Comparison of ENCODE assay signal across 8 cellular contexts in genomic region chr10:110279062-110279986, GRCh38. TPM values are rescaled to one million over a fixed set of nuclear protein-coding genes. Genes with fewer than 3 reads are reported as not detected.
DNase-seq lines count a peak whose midpoint lies in the region; ATAC-seq and TF ChIP-seq lines count a peak whose summit lies in the region.

No MANE protein-coding gene starts in this region.

- H3K9me3 ChIP-seq in skeletal muscle satellite cell (replicated peaks; ENCODE audit: low read length), result no peaks in the 10 kb centered on the region

- H3K4me3 ChIP-seq in brain microvascular endothelial cell (ENCODE audit: low read depth, low read length) (no peak overlapping the region), skeletal muscle satellite cell (ENCODE audit: low read length) (peak overlapping the region; percentile 25)

- in situ Hi-C loops in brain microvascular endothelial cell (cut with HindIII; ENCODE audit: low pct_ligation_motif_present, low sequenced_read_pairs), result no loop called here

- peaks cover 3% of the 10 kb centered on the region for H3K4me1 ChIP-seq in skeletal muscle satellite cell (ENCODE audit: control insufficient read depth, insufficient read depth, low read length)

- H3K27me3 ChIP-seq in brain microvascular endothelial cell (replicated peaks) (no peaks in the 10 kb centered on the region), skeletal muscle satellite cell (ENCODE audit: control insufficient read depth, insufficient read depth, low read length) (no peaks in the 10 kb centered on the region)

- peak; percentile 73 for DNase-seq in activated effector memory CD4-positive, alpha-beta T cell treated with anti-CD3 and anti-CD28 coated beads, Interleukin-2, amount 50 U/mL, for 16 hours
- no peak for DNase-seq in activated effector memory CD4-positive, alpha-beta T cell treated with Interleukin-2 at 50 U/mL for 16 hours
- DNase-seq in SK-N-DZ (ENCODE audit: low spot score) (peak; percentile 69), brain microvascular endothelial cell (peak; percentile 60), iPS DF 4.7 (ENCODE audit: extremely low read depth, low spot score) (peak; percentile 30)

- H3K4me2 ChIP-seq in skeletal muscle satellite cell (ENCODE audit: low read length), result peak overlapping the region; percentile 68

- peak overlapping the region; percentile 32 for H3K9ac ChIP-seq in skeletal muscle satellite cell (ENCODE audit: low read depth, low read length)

- ATAC-seq in HG03521 (IDR thresholded peaks at IDR 0.05; ENCODE audit: unreplicated experiment), result no peak

- TF ChIP-seq CTCF in LNCAP (IDR thresholded peaks at IDR 0.05) (peak; percentile 77), brain microvascular endothelial cell (IDR thresholded peaks at IDR 0.05; ENCODE audit: low read depth, low read length, missing control alignments) (peak; percentile 78)

- no peak overlapping the region for H3K27ac ChIP-seq in brain microvascular endothelial cell

- H3K36me3 ChIP-seq in brain microvascular endothelial cell (replicated peaks) (no peaks in the 10 kb centered on the region), skeletal muscle satellite cell (ENCODE audit: insufficient read depth, low read length) (no peaks in the 10 kb centered on the region)

RNA-seq across cellular contexts. Expression of gene SMNDC1, which starts 25.4 kb away (rescaled TPM):
- 9.5 and 10.3 TPM in 2 replicates for polyA plus RNA-seq in SK-N-DZ (2014; cell fraction: cytosol; rRNA removed)
- 16.1 and 25.1 TPM in 2 replicates for polyA plus RNA-seq in SK-N-DZ (2014; cell fraction: nucleus; rRNA removed)
- total RNA-seq in skeletal muscle satellite cell (2012; rRNA removed), result 5.2 and 8.9 TPM in 2 replicates
